Comparison of ENCODE assay signal across 21 cellular contexts in genomic region chr15:100788080-100788730, GRCh38.
DNase-seq lines count a peak whose midpoint lies in the region; ATAC-seq and TF ChIP-seq lines count a peak whose summit lies in the region.
"Had no signal": no experiment of that assay in that cellular context is flagged by ENCODE, and none has a peak within 500 bp of the region (broad histone marks: within the 10 kb centered on the region; RNA-seq: fewer than 3 reads in every experiment).

No MANE protein-coding gene starts in this region.

- peak; percentile 39 for DNase-seq in activated CD4-positive, alpha-beta T cell treated with anti-CD3 and anti-CD28 coated beads, Interleukin-2, amount 10 ng/mL, durations not matched to agents 24 days and 14 days
- no peak for DNase-seq in activated CD4-positive, alpha-beta T cell treated with anti-CD3 and anti-CD28 coated beads for 48 hours
- peak; percentile 20 for DNase-seq in activated CD8-positive, alpha-beta memory T cell treated with anti-CD3 and anti-CD28 coated beads, Interleukin-2, amount 50 U/mL, for 48 hours
- DNase-seq in left lobe of liver (ENCODE audit: low spot score), result peak; percentile 19
- DNase-seq in type B pancreatic cell (ENCODE audit: extremely low spot score, unreplicated experiment), result peak; percentile 36
- DNase-seq in WTC11 (ENCODE audit: low spot score), result no peak
- DNase-seq: 8988T, COR-L47, DMS153, GF-D8, KBM-7, NCI-H1105, NCI-H226, NCI-H82, PC-3, SIG-M5 had no signal

- ATAC-seq in left lobe of liver (no peak), GM18517 (IDR thresholded peaks at IDR 0.05; ENCODE audit: unreplicated experiment) (no peak), HG03565 (IDR thresholded peaks at IDR 0.05; ENCODE audit: unreplicated experiment) (no peak), WTC11 (no peak)
- ATAC-seq: GM12878, HepG2, PC-3 had no signal

- H3K4me1 Mint-ChIP-seq in activated CD4-positive, alpha-beta T cell treated with anti-CD3 and anti-CD28 coated beads, Interleukin-2, amount 10 ng/mL, durations not matched to agents 24 days and 14 days, result no peaks in the 10 kb centered on the region
- H3K4me1 Mint-ChIP-seq in type B pancreatic cell (ENCODE audit: unreplicated experiment) (no peaks in the 10 kb centered on the region), WTC11 (no peaks in the 10 kb centered on the region)
- H3K4me1 Mint-ChIP-seq: B cell had no signal

- no peaks in the 10 kb centered on the region for H3K36me3 Mint-ChIP-seq in activated CD4-positive, alpha-beta T cell treated with anti-CD3 and anti-CD28 coated beads, Interleukin-2, amount 10 ng/mL, durations not matched to agents 24 days and 14 days (ENCODE audit: low read depth)
- H3K36me3 Mint-ChIP-seq in type B pancreatic cell (no peaks in the 10 kb centered on the region), WTC11 (no peaks in the 10 kb centered on the region)

- H3K27me3 Mint-ChIP-seq in activated CD4-positive, alpha-beta T cell treated with anti-CD3 and anti-CD28 coated beads, Interleukin-2, amount 10 ng/mL, durations not matched to agents 24 days and 14 days, result peaks cover 9% of the 10 kb centered on the region
- H3K27me3 Mint-ChIP-seq in type B pancreatic cell (peaks cover 9% of the 10 kb centered on the region), WTC11 (ENCODE audit: low read depth) (no peaks in the 10 kb centered on the region)

- H3K4me3 Mint-ChIP-seq in activated CD4-positive, alpha-beta T cell treated with anti-CD3 and anti-CD28 coated beads, Interleukin-2, amount 10 ng/mL, durations not matched to agents 24 days and 14 days, result no peak overlapping the region
- H3K4me3 Mint-ChIP-seq in type B pancreatic cell (no peak overlapping the region), WTC11 (no peak overlapping the region)
- H3K4me3 Mint-ChIP-seq: B cell had no signal

- no peak overlapping the region for H3K27ac Mint-ChIP-seq in activated CD4-positive, alpha-beta T cell treated with anti-CD3 and anti-CD28 coated beads, Interleukin-2, amount 10 ng/mL, durations not matched to agents 24 days and 14 days
- no peak overlapping the region for H3K27ac Mint-ChIP-seq in type B pancreatic cell
- H3K27ac Mint-ChIP-seq in WTC11, result no peak overlapping the region
- H3K27ac Mint-ChIP-seq: B cell had no signal

- POLR2A ChIA-PET in WTC11 (lab: Charles Lee), result no interaction called here

- intact Hi-C loops in activated CD4-positive, alpha-beta T cell treated with anti-CD3 and anti-CD28 coated beads, Interleukin-2, amount 10 ng/mL, durations not matched to agents 24 days and 14 days (cut with micrococcal nuclease), result no loop called here

- no peaks in the 10 kb centered on the region for H3K9me3 Mint-ChIP-seq in activated CD4-positive, alpha-beta T cell treated with anti-CD3 and anti-CD28 coated beads, Interleukin-2, amount 10 ng/mL, durations not matched to agents 24 days and 14 days
- no peaks in the 10 kb centered on the region for H3K9me3 Mint-ChIP-seq in type B pancreatic cell
- H3K9me3 Mint-ChIP-seq in WTC11, result peaks cover 10% of the 10 kb centered on the region

- TF ChIP-seq CTCF in type B pancreatic cell (conservative IDR thresholded peaks at IDR 0.05), result no peak
- no peak for TF ChIP-seq CTCF in WTC11 (IDR thresholded peaks at IDR 0.05)

- CTCF ChIA-PET in WTC11 (lab: Charles Lee), result interaction anchor here (1.0 kb wide), 1 partner anchor 52 kb away, joined by 3 read pairs; no protein-coding TSS in a partner anchor

TF ChIP-seq in WTC11, 78 proteins besides CTCF, POLR2A, EP300 and RAD21:
- TF ChIP-seq JUN (CRISPR knock-in tag; IDR thresholded peaks at IDR 0.05), result no peak
- TF ChIP-seq IRF1 (CRISPR knock-in tag; IDR thresholded peaks at IDR 0.05), result no peak
- no peak for TF ChIP-seq OVOL2 (CRISPR knock-in tag; IDR thresholded peaks at IDR 0.05; ENCODE audit: borderline replicate concordance)
- no peak for TF ChIP-seq EMX1 (CRISPR knock-in tag; IDR thresholded peaks at IDR 0.05)
- TF ChIP-seq FOXK1 (CRISPR knock-in tag; IDR thresholded peaks at IDR 0.05), result no peak
- TF ChIP-seq GABPB1 (CRISPR knock-in tag; IDR thresholded peaks at IDR 0.05), result no peak
- no peak for TF ChIP-seq CDX4 (CRISPR knock-in tag; IDR thresholded peaks at IDR 0.05; ENCODE audit: borderline replicate concordance)
- TF ChIP-seq JAZF1 (CRISPR knock-in tag; IDR thresholded peaks at IDR 0.05), result no peak

Comparison
In these comparisons a context has a peak if more than half of its experiments do, and no peak if none do; other contexts are left out.
1. DNase-seq: peak in activated CD4-positive, alpha-beta T cell treated with anti-CD3 and anti-CD28 coated beads, Interleukin-2, amount 10 ng/mL, durations not matched to agents 24 days and 14 days (single experiment), activated CD8-positive, alpha-beta memory T cell treated with anti-CD3 and anti-CD28 coated beads, Interleukin-2, amount 50 U/mL, for 48 hours (single experiment), left lobe of liver (single experiment) and type B pancreatic cell (single experiment); none in activated CD4-positive, alpha-beta T cell treated with anti-CD3 and anti-CD28 coated beads for 48 hours (single experiment) and WTC11 (single experiment).